ENCODE assay signal across 9 cellular contexts in the genomic region with DNA sequence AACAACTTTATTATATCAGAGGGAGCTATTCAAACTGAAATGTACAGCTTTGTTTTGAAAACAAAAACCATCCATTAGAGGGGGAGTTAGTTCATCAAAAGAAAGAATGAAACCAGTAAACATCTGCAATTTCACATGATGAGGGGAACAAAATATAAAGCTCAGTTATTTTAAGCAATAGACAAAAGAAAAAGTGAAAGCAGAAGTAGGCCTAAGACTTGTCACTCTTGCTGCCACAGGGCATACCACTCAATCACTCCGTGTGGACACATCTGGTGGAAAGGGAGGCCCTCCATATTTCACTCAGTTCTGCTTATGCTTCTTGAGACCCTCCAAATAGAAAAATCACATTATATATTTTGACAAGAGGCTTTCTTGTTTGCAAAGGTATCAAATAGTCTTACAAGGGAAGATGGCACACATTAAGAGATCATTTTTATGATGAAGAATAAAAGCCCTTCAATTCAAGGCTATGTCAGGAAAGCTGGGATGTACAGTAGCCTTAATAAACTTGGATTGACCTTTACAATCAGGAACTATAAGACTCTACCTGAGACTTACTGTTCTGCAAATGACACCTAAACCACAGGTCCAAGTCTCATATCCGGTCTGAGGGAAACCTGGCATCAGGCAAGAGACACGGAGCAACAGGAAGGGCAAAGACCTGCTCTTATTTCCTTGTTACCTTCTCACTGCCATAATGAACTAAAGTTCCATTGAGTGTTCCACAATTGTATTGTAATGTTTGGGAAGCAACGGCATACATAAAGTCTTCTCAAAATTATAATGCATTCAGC.
DNase-seq lines count a peak whose midpoint lies in the region; ATAC-seq and TF ChIP-seq lines count a peak whose summit lies in the region.
"Had no signal": no experiment of that assay in that cellular context is flagged by ENCODE, and none has a peak within 500 bp of the region (broad histone marks: within the 10 kb centered on the region; RNA-seq: fewer than 3 reads in every experiment).

No MANE protein-coding gene starts in this region.

- ATAC-seq in GM19395 (IDR thresholded peaks at IDR 0.05; ENCODE audit: unreplicated experiment) (peak; percentile 96), HG03095 (IDR thresholded peaks at IDR 0.05; ENCODE audit: unreplicated experiment) (peak; percentile 90), T-helper 17 cell (peak; percentile 54)

- TF ChIP-seq CTCF in DOHH2 (IDR thresholded peaks at IDR 0.05; ENCODE audit: low read depth, low read length, poor library complexity, severe bottlenecking), result no peak

- no peaks in the 10 kb centered on the region for H3K9me3 Mint-ChIP-seq in activated CD4-positive, alpha-beta memory T cell treated with anti-CD3 and anti-CD28 coated beads for 36 hours

- H3K4me3 ChIP-seq in DOHH2 (ENCODE audit: low read length), result peak overlapping the region; percentile 54

- peaks cover 13% of the 10 kb centered on the region for H3F3A ChIP-seq in DOHH2 (ENCODE audit: control insufficient read depth, insufficient read depth)

- H3K4me1 Mint-ChIP-seq in T-helper 17 cell, result peaks cover 17% of the 10 kb centered on the region
- H3K4me1 Mint-ChIP-seq in activated CD4-positive, alpha-beta memory T cell treated with anti-CD3 and anti-CD28 coated beads for 36 hours (ENCODE audit: low read depth), result peaks cover 24% of the 10 kb centered on the region

- peaks cover 15% of the 10 kb centered on the region for H3K79me2 ChIP-seq in DOHH2 (ENCODE audit: control insufficient read depth, low read length)

- no peaks in the 10 kb centered on the region for H3K27me3 ChIP-seq in DOHH2 (ENCODE audit: control insufficient read depth, low read length)

- no peaks in the 10 kb centered on the region for H3K9me2 ChIP-seq in DOHH2 (replicated peaks; ENCODE audit: control insufficient read depth, low read length)

- no peaks in the 10 kb centered on the region for H3K27me3 Mint-ChIP-seq in T-helper 17 cell
- no peaks in the 10 kb centered on the region for H3K27me3 Mint-ChIP-seq in activated CD4-positive, alpha-beta memory T cell treated with anti-CD3 and anti-CD28 coated beads for 36 hours

- no peaks in the 10 kb centered on the region for H3K36me3 ChIP-seq in DOHH2 (ENCODE audit: control insufficient read depth, low read length)

- POLR2A ChIA-PET in activated CD4-positive, alpha-beta memory T cell treated with anti-CD3 and anti-CD28 coated beads for 36 hours (lab: Charles Lee), result no interaction called here

- H3K27ac Mint-ChIP-seq in T-helper 17 cell, result peak overlapping the region; percentile 67
- no peak overlapping the region for H3K27ac Mint-ChIP-seq in activated CD4-positive, alpha-beta memory T cell treated with anti-CD3 and anti-CD28 coated beads for 36 hours

- H3K9me3 ChIP-seq in DOHH2 (ENCODE audit: control insufficient read depth, insufficient read depth, low read length) (no peaks in the 10 kb centered on the region), T-helper 17 cell (ENCODE audit: control insufficient read depth, low read length, poor library complexity, severe bottlenecking) (no peaks in the 10 kb centered on the region)

- intact Hi-C loops in activated CD4-positive, alpha-beta memory T cell treated with anti-CD3 and anti-CD28 coated beads for 36 hours (cut with micrococcal nuclease), result loop anchor here (10.0 kb wide), 1 partner anchor 163 kb away; no protein-coding TSS in a partner anchor

- no peaks in the 10 kb centered on the region for H3K36me3 Mint-ChIP-seq in T-helper 17 cell (ENCODE audit: low read depth)
- no peaks in the 10 kb centered on the region for H3K36me3 Mint-ChIP-seq in activated CD4-positive, alpha-beta memory T cell treated with anti-CD3 and anti-CD28 coated beads for 36 hours

- no peak for DNase-seq in T-helper 17 cell
- DNase-seq in DMS153 (lab: John Stamatoyannopoulos, UW), result no peak
- no peak for DNase-seq in NCI-H524 treated with DMSO at 0.1 percent for 48 hours (lab: John Stamatoyannopoulos, UW)
- no peak for DNase-seq in activated CD4-positive, alpha-beta memory T cell treated with anti-CD3 and anti-CD28 coated beads for 36 hours
- DNase-seq in NCI-H524 (lab: John Stamatoyannopoulos, UW), result no peak
- DNase-seq: DMS79 had no signal

- H3K4me2 ChIP-seq in DOHH2 (ENCODE audit: low read length), result peak overlapping the region; percentile 73

- H4K20me1 ChIP-seq in DOHH2 (ENCODE audit: control insufficient read depth, insufficient read depth, low read depth, low read length), result no peaks in the 10 kb centered on the region

- H3K4me3 Mint-ChIP-seq in T-helper 17 cell, result peak overlapping the region; percentile 12
- H3K4me3 Mint-ChIP-seq in activated CD4-positive, alpha-beta memory T cell treated with anti-CD3 and anti-CD28 coated beads for 36 hours, result no peak overlapping the region

- H3K4me1 ChIP-seq in DOHH2 (ENCODE audit: control insufficient read depth, low read length), result peaks cover 62% of the 10 kb centered on the region

- CTCF ChIA-PET in activated CD4-positive, alpha-beta memory T cell treated with anti-CD3 and anti-CD28 coated beads for 36 hours (lab: Charles Lee), result no interaction called here

- H3K27ac ChIP-seq in DOHH2 (ENCODE audit: low read depth, low read length), result peak overlapping the region; percentile 83
